In the genomic region with DNA sequence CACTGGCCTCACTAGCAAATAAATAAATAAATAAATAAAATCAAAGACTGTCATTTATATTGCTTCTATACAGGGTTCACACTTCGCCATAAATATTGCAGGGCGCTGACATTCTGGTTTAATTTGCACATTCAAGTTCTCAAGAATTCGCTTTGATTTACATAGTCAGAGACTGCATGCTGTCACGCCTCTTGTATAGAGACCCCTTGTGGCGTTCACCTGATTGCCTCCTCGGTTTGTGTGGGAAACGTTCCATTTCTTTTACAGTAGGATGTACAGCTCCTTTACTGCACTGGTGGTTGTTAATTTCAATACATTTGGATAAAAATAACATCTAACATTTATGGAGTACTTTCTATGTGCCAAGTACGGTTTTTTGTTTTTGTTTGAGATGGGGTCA, we compare ENCODE assay signal across 20 cellular contexts.
"Had no signal": no experiment of that assay in that cellular context is flagged by ENCODE, and none has a peak within 500 bp of the region (broad histone marks: within the 10 kb centered on the region; RNA-seq: fewer than 3 reads in every experiment).

No MANE protein-coding gene starts in this region.

- H3K4me1 ChIP-seq: ascending aorta, breast epithelium, esophagus squamous epithelium, stomach, vagina had no signal

- H3K4me2 ChIP-seq: smooth muscle cell had no signal

- H3K36me3 Mint-ChIP-seq: activated naive CD4-positive, alpha-beta T cell treated with anti-CD3 and anti-CD28 coated beads, Interleukin-2, amount 10 ng/mL, durations not matched to agents 7 days and 5 days; naive thymus-derived CD4-positive, alpha-beta T cell; stimulated activated effector memory CD8-positive, alpha-beta T cell treated with anti-CD3 and anti-CD28 coated beads, Interleukin-12 subunit alpha, Interleukin-12 subunit beta, amount 100 ng/mL, for 72 hours had no signal

- H3K27me3 Mint-ChIP-seq: activated naive CD4-positive, alpha-beta T cell treated with anti-CD3 and anti-CD28 coated beads, Interleukin-2, amount 10 ng/mL, durations not matched to agents 7 days and 5 days had no signal

- H3K27ac Mint-ChIP-seq: activated naive CD4-positive, alpha-beta T cell treated with anti-CD3 and anti-CD28 coated beads, Interleukin-2, amount 10 ng/mL, durations not matched to agents 7 days and 5 days; naive thymus-derived CD4-positive, alpha-beta T cell had no signal

- H3K4me3 ChIP-seq: ascending aorta, breast epithelium, esophagus squamous epithelium, ovary, smooth muscle cell, stomach, vagina had no signal

- H3K9me3 ChIP-seq: ascending aorta, breast epithelium, esophagus squamous epithelium, vagina had no signal

- H3K9me3 Mint-ChIP-seq: activated naive CD4-positive, alpha-beta T cell treated with anti-CD3 and anti-CD28 coated beads, Interleukin-2, amount 10 ng/mL, durations not matched to agents 7 days and 5 days; activated T-cell treated with anti-CD3 and anti-CD28 coated beads, Interleukin-2, amount 50 U/mL, for 4 hours had no signal

- H3K27ac ChIP-seq: ascending aorta, breast epithelium, esophagus squamous epithelium, ovary, stomach, vagina had no signal

- ATAC-seq: activated T-cell treated with anti-CD3 and anti-CD28 coated beads, Interleukin-2, amount 50 U/mL, for 4 hours; naive thymus-derived CD4-positive, alpha-beta T cell; sciatic nerve had no signal

- H3K27me3 ChIP-seq: ascending aorta, esophagus squamous epithelium, ovary, stomach, vagina had no signal

- H3K4me1 Mint-ChIP-seq: activated naive CD4-positive, alpha-beta T cell treated with anti-CD3 and anti-CD28 coated beads, Interleukin-2, amount 10 ng/mL, durations not matched to agents 7 days and 5 days; naive thymus-derived CD4-positive, alpha-beta T cell had no signal

- H3K36me3 ChIP-seq: ascending aorta, breast epithelium, esophagus squamous epithelium, ovary, stomach, vagina had no signal

- FAIRE-seq: endothelial cell of umbilical vein had no signal

- H3K4me3 Mint-ChIP-seq: activated naive CD4-positive, alpha-beta T cell treated with anti-CD3 and anti-CD28 coated beads, Interleukin-2, amount 10 ng/mL, durations not matched to agents 7 days and 5 days; activated T-cell treated with anti-CD3 and anti-CD28 coated beads, Interleukin-2, amount 50 U/mL, for 4 hours; naive thymus-derived CD4-positive, alpha-beta T cell had no signal

- DNase-seq: activated CD4-positive, alpha-beta T cell treated with anti-CD3 and anti-CD28 coated beads, Interleukin-2, amount 50 U/mL, for 1 hour; activated CD4-positive, CD25-positive, alpha-beta regulatory T cell treated with anti-CD3 and anti-CD28 coated beads, Interleukin-2, amount 50 U/mL, for 72 hours; activated CD8-positive, alpha-beta memory T cell treated with anti-CD3 and anti-CD28 coated beads, Interleukin-2, amount 50 U/mL, for 4 hours; activated naive CD4-positive, alpha-beta T cell treated with anti-CD3 and anti-CD28 coated beads, Interleukin-2, amount 10 ng/mL, durations not matched to agents 7 days and 5 days; activated T-cell treated with anti-CD3 and anti-CD28 coated beads, Interleukin-2, amount 50 U/mL, for 4 hours; cerebellar nuclear complex; cortex of kidney; esophagus squamous epithelium; mesenchymal stem cell; naive thymus-derived CD4-positive, alpha-beta T cell; ovary; stimulated activated CD4-positive, alpha-beta T cell treated with anti-CD3 and anti-CD28 coated beads, Interleukin-4, amount 100 ng/mL, for 24 hours; stomach had no signal
